Comparison of ENCODE assay signal across 14 cellular contexts in genomic region chr1:175792126-175792525, GRCh38.
DNase-seq lines count a peak whose midpoint lies in the region; ATAC-seq and TF ChIP-seq lines count a peak whose summit lies in the region.
"Had no signal": no experiment of that assay in that cellular context is flagged by ENCODE, and none has a peak within 500 bp of the region (broad histone marks: within the 10 kb centered on the region; RNA-seq: fewer than 3 reads in every experiment).

No MANE protein-coding gene starts in this region.

- CTCF ChIA-PET in HEK293T (lab: Yijun Ruan, JAX) = interaction anchor here (0.6 kb wide), 1 partner anchor 60 kb away, joined by 9 read pairs; no protein-coding TSS in a partner anchor

- POLR2A ChIA-PET in HEK293T (lab: Yijun Ruan, JAX) = no interaction called here

- DNase-seq in DMS53 (lab: John Stamatoyannopoulos, UW) (peak; percentile 50), DMS53 treated with DMSO at 0.1 percent for 48 hours (lab: John Stamatoyannopoulos, UW; ENCODE audit: unreplicated experiment) (no peak), NCI-H1694 treated with DMSO at 0.1 percent for 48 hours (lab: John Stamatoyannopoulos, UW) (peak; percentile 24), NCI-H524 (lab: John Stamatoyannopoulos, UW) (peak; percentile 88 to 93), left kidney (ENCODE audit: low read depth, low spot score) (peak; percentile 25), HK-2 (ENCODE audit: unreplicated experiment) (no peak), HEK293T (ENCODE audit: extremely low spot score) (no peak)
- DNase-seq: CD8-positive, alpha-beta memory T cell; DMS79 treated with DMSO at 0.1 percent for 48 hours; NCI-H187 treated with DMSO at 0.1 percent for 48 hours; NCI-H526; PC-9 had no signal

- ATAC-seq in GM19395 (IDR thresholded peaks at IDR 0.05; ENCODE audit: unreplicated experiment) = no peak
- ATAC-seq: HCT116 had no signal

TF ChIP-seq in HEK293T, 16 proteins besides CTCF, POLR2A, EP300 and RAD21:
- no peak for TF ChIP-seq L3MBTL2 (conservative IDR thresholded peaks at IDR 0.05)
- TF ChIP-seq SP1 (IDR thresholded peaks at IDR 0.05) = no peak
- TF ChIP-seq ELF4 (IDR thresholded peaks at IDR 0.05) = no peak
TF ChIP-seq in HEK293T: peak in this region for 0.

Comparison
In these comparisons a context has a peak if more than half of its experiments do, and no peak if none do; other contexts are left out.
1. DNase-seq: peak in DMS53 (single experiment), NCI-H1694 treated with DMSO at 0.1 percent for 48 hours (single experiment), NCI-H524 (2 of 2) and left kidney (single experiment); none in DMS53 treated with DMSO at 0.1 percent for 48 hours (single experiment), HK-2 (single experiment) and HEK293T (single experiment).